Comparison of ENCODE assay signal across 8 cellular contexts in the genomic region with DNA sequence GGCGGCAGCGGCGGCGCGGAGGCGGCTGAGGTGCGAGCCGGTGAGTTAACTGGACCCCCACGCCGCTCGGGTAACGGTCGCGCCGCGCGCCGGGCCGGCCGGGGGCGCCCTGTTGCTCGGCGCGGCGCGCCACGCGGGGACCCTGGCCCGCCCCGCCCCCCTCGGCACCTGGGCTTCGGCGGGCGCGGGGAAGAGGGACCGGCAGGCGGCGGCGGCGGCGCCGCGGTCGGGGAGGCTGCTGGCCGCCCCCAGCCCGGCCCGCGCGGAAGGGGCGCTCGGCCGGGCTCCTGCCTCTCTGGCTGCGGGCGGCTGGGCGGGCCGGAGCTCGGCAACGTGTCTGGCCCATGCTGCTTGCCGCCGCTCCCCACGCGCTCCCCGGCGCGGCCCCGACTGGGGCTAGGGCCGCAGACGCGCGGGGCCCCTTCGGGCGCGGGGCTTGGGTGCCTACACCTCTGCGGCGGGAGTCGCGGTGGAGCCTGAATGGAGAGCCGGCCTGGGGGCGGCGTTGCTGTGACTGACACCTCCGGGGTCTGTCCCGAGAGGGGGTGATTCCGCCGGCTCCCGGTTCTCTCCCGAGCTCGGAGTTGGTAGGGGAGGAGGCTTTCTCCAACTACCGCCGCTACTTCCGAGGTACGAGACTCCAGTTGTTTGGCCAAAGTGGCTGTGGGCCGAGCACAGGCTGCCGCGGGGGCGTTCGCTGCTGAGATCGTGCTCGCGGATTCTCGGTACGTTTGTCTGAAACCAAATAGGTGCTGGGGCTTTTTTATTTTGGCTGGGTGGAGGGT. TPM values are rescaled to one million over a fixed set of nuclear protein-coding genes. Genes with fewer than 3 reads are reported as not detected.
DNase-seq lines count a peak whose midpoint lies in the region; ATAC-seq lines count a peak whose summit lies in the region.

No MANE protein-coding gene starts in this region.

- ATAC-seq in GM18502 (IDR thresholded peaks at IDR 0.05; ENCODE audit: poor library complexity, unreplicated experiment) (peak; percentile 37), HG02870 (IDR thresholded peaks at IDR 0.05; ENCODE audit: unreplicated experiment) (peak; percentile 27)
- ATAC-seq in activated CD8-positive, alpha-beta memory T cell treated with anti-CD3 and anti-CD28 coated beads, Interleukin-2, amount 10 ng/mL, durations not matched to agents 7 days and 5 days = peak; percentile 44

- H3K4me1 ChIP-seq in mucosa of rectum (ENCODE audit: control insufficient read depth in 2 of 2, insufficient read depth in 2 of 2, low read length in 2 of 2) (peaks cover 5 to 16% of the 10 kb centered on the region in 2 donors), stomach smooth muscle (ENCODE audit: control insufficient read depth, insufficient read depth, low read length) (no peaks in the 10 kb centered on the region)

- CTCF ChIA-PET in activated CD8-positive, alpha-beta memory T cell treated with anti-CD3 and anti-CD28 coated beads, Interleukin-2, amount 10 ng/mL, durations not matched to agents 7 days and 5 days (lab: Charles Lee) = interaction anchor here (1.0 to 1.3 kb wide), 4 partner anchors 8 to 182 kb away, joined by 3 read pairs; no protein-coding TSS in a partner anchor

- peak overlapping the region; percentile 82 for H3K27ac Mint-ChIP-seq in activated CD8-positive, alpha-beta memory T cell treated with anti-CD3 and anti-CD28 coated beads, Interleukin-2, amount 10 ng/mL, durations not matched to agents 7 days and 5 days

- peak overlapping the region; percentile 88 for H3K4me3 Mint-ChIP-seq in activated CD8-positive, alpha-beta memory T cell treated with anti-CD3 and anti-CD28 coated beads, Interleukin-2, amount 10 ng/mL, durations not matched to agents 7 days and 5 days

- peak overlapping the region; percentile 74 to 75 for H3K4me3 ChIP-seq in mucosa of rectum (ENCODE audit: low read length in 2 of 2)
- peak overlapping the region; percentile 77 to 81 for H3K4me3 ChIP-seq in stomach smooth muscle (ENCODE audit: low read length in 2 of 2)

- H3K9me3 ChIP-seq in mucosa of rectum (ENCODE audit: control insufficient read depth in 2 of 2, low read length in 2 of 2) (no peaks in the 10 kb centered on the region), stomach smooth muscle (ENCODE audit: control insufficient read depth in 2 of 2, low read length in 2 of 2) (no peaks in the 10 kb centered on the region)

- peaks cover 27% of the 10 kb centered on the region for H3K4me1 Mint-ChIP-seq in activated CD8-positive, alpha-beta memory T cell treated with anti-CD3 and anti-CD28 coated beads, Interleukin-2, amount 10 ng/mL, durations not matched to agents 7 days and 5 days

- H3K27me3 Mint-ChIP-seq in activated CD8-positive, alpha-beta memory T cell treated with anti-CD3 and anti-CD28 coated beads, Interleukin-2, amount 10 ng/mL, durations not matched to agents 7 days and 5 days = peaks cover 36% of the 10 kb centered on the region

- H3K27me3 ChIP-seq in mucosa of rectum (ENCODE audit: control insufficient read depth in 2 of 2, insufficient read depth in 2 of 2, low read length in 2 of 2) = peaks cover 10 to 17% of the 10 kb centered on the region in 2 donors
- H3K27me3 ChIP-seq in stomach smooth muscle (ENCODE audit: control insufficient read depth in 1 of 2, insufficient read depth in 2 of 2, low read length in 2 of 2) = peaks cover 0 to 2% of the 10 kb centered on the region in 2 donors

- no peaks in the 10 kb centered on the region for H3K9me3 Mint-ChIP-seq in activated CD8-positive, alpha-beta memory T cell treated with anti-CD3 and anti-CD28 coated beads, Interleukin-2, amount 10 ng/mL, durations not matched to agents 7 days and 5 days (ENCODE audit: low read depth)

- H3K27ac ChIP-seq in epithelial cell of prostate (peak overlapping the region; percentile 91), mucosa of rectum (ENCODE audit: low read depth in 2 of 2, low read length in 2 of 2) (peak overlapping the region in 1 of 2 donors; percentile 40), stomach smooth muscle (ENCODE audit: low read length) (no peak overlapping the region)

- no peaks in the 10 kb centered on the region for H3K36me3 ChIP-seq in mucosa of rectum (ENCODE audit: control insufficient read depth in 2 of 2, insufficient read depth in 2 of 2, low read length in 2 of 2)
- H3K36me3 ChIP-seq in stomach smooth muscle (ENCODE audit: control insufficient read depth in 2 of 2, insufficient read depth in 2 of 2, low read length in 2 of 2) = no peaks in the 10 kb centered on the region

- DNase-seq in A172 (ENCODE audit: low spot score) (peak; percentile 29), NCI-H2171 (lab: John Stamatoyannopoulos, UW) (peak; percentile 20), epithelial cell of prostate (ENCODE audit: low read depth, low spot score) (no peak)
- peak; percentile 55 for DNase-seq in activated CD8-positive, alpha-beta memory T cell treated with anti-CD3 and anti-CD28 coated beads, Interleukin-2, amount 10 ng/mL, durations not matched to agents 7 days and 5 days

- H3K36me3 Mint-ChIP-seq in activated CD8-positive, alpha-beta memory T cell treated with anti-CD3 and anti-CD28 coated beads, Interleukin-2, amount 10 ng/mL, durations not matched to agents 7 days and 5 days = no peaks in the 10 kb centered on the region

- peak overlapping the region; percentile 43 to 63 for H3K9ac ChIP-seq in mucosa of rectum (ENCODE audit: low read depth in 1 of 2, low read length in 2 of 2)
- H3K9ac ChIP-seq in stomach smooth muscle (ENCODE audit: low read length in 2 of 2) = peak overlapping the region; percentile 66 to 68

RNA-seq across cellular contexts. Expression of gene PALS2, which starts 0.5 kb away (rescaled TPM):
- total RNA-seq in A172 (2014; rRNA removed; shearing (Covaris generic)) = 30.9 and 38.9 TPM in 2 replicates
- total RNA-seq in activated CD8-positive, alpha-beta memory T cell treated with anti-CD3 and anti-CD28 coated beads, Interleukin-2, amount 10 ng/mL, durations not matched to agents 7 days and 5 days = 10 to 100 TPM; 17.4 to 28.1 TPM
